In the genomic region with DNA sequence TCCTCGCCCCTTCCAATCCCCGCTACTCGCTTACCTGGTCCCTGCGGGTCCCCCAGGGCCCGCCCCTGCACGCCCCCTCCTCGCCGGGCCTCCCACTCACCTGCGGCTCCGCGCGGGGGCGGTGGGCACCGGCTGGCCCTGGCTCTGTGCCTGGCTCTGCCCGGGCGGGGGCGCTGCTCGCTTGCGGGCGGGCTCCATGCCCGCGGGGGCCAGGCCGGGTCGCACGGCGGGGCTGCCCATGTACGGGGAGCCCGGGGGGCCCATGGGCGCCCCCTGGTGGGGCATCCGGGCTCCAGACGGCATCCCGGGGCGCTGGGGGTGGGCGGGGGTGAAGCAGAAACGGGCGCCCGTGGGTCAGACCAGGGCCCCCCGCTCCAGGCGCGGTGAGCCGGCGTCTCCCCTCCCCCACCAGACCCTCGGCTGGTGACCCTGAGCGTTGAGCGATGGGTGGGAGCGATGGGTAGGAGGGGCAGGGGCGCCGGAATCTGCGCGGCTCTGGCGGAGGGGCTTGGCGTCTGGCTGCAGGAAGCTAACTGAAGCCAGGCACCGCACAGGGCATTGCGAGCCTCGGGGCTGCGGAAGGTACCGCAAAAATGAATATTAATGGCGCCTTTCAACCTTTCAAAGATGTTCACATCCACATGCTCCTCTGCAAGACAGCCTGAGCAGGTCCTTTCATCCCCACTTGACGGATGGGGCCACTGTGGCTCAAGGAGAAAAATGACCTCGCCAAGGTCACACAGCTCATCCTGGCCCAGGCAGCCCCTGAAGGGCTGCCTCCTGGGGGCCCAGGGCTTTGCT, we compare ENCODE assay signal across 8 cellular contexts. TPM values are rescaled to one million over a fixed set of nuclear protein-coding genes. Genes with fewer than 3 reads are reported as not detected.
A peak's percentile ranks its signal among the peaks of the same experiment; 100 is the strongest.
DNase-seq lines count a peak whose midpoint lies in the region; ATAC-seq and TF ChIP-seq lines count a peak whose summit lies in the region.

No MANE protein-coding gene starts in this region.

- intact Hi-C loops in ovary (cut with DNase I), result loop anchor here in 3 of 4 donors (2.0 to 5.0 kb wide), 2 partner anchors 57 kb away; no protein-coding TSS in a partner anchor

- H3K27me3 Mint-ChIP-seq in activated T-cell treated with anti-CD3 and anti-CD28 coated beads, Interleukin-2, amount 50 U/mL, for 4 hours (ENCODE audit: low read depth), result peaks cover 34% of the 10 kb centered on the region

- H3K36me3 ChIP-seq in ovary, result no peaks in the 10 kb centered on the region

- TF ChIP-seq CTCF in NB4 (IDR thresholded peaks at IDR 0.05; ENCODE audit: low read depth, low read length) (peak; percentile 47), fibroblast of mammary gland (conservative IDR thresholded peaks at IDR 0.05; ENCODE audit: control insufficient read depth, insufficient read depth, low read depth, low read length) (no peak), ovary (IDR thresholded peaks at IDR 0.05) (peak; percentile 34 to 60 (median 48))

- peaks cover 23% of the 10 kb centered on the region for H3K4me1 ChIP-seq in ovary (ENCODE audit: insufficient read depth)

- no peak for TF ChIP-seq POLR2A in NB4 (IDR thresholded peaks at IDR 0.05; ENCODE audit: extremely low read depth, insufficient read length)
- no peak for TF ChIP-seq POLR2A in ovary (IDR thresholded peaks at IDR 0.05)

- H3K4me3 ChIP-seq in NB4 (ENCODE audit: low read depth, low read length) (no peak overlapping the region), fibroblast of mammary gland (ENCODE audit: control insufficient read depth, low read depth, low read length) (peak overlapping the region; percentile 7), ovary (peak overlapping the region; percentile 34)

- TF ChIP-seq EP300 in ovary (IDR thresholded peaks at IDR 0.05), result no peak

- H3K9me3 Mint-ChIP-seq in activated T-cell treated with anti-CD3 and anti-CD28 coated beads, Interleukin-2, amount 50 U/mL, for 4 hours, result no peaks in the 10 kb centered on the region

- H3K4me1 Mint-ChIP-seq in activated T-cell treated with anti-CD3 and anti-CD28 coated beads, Interleukin-2, amount 50 U/mL, for 4 hours (ENCODE audit: low read depth), result peaks cover 33% of the 10 kb centered on the region

- peak overlapping the region; percentile 55 for H3K4me3 Mint-ChIP-seq in activated T-cell treated with anti-CD3 and anti-CD28 coated beads, Interleukin-2, amount 50 U/mL, for 4 hours

- H3K9me3 ChIP-seq in ovary, result no peaks in the 10 kb centered on the region

- peak overlapping the region; percentile 29 to 40 for H3K27ac ChIP-seq in ovary

- no peaks in the 10 kb centered on the region for H3K36me3 Mint-ChIP-seq in activated T-cell treated with anti-CD3 and anti-CD28 coated beads, Interleukin-2, amount 50 U/mL, for 4 hours (ENCODE audit: insufficient read depth)

- ATAC-seq in activated T-cell treated with anti-CD3 and anti-CD28 coated beads, Interleukin-2, amount 50 U/mL, for 4 hours, result peak; percentile 63 to 69

- DNase-seq in NCI-H1694 treated with DMSO at 0.1 percent for 48 hours (lab: John Stamatoyannopoulos, UW) (peak; percentile 57), NCI-H1694 (lab: John Stamatoyannopoulos, UW) (no peak), NB4 (ENCODE audit: low read depth) (peak; percentile 79), fibroblast of mammary gland (ENCODE audit: low read depth) (no peak), ovary (peak; percentile 59 to 80 (median 75)), Ammon's horn (ENCODE audit: low spot score) (no peak), KG1 (lab: John Stamatoyannopoulos, UW) (no peak)
- DNase-seq in activated T-cell treated with anti-CD3 and anti-CD28 coated beads, Interleukin-2, amount 50 U/mL, for 4 hours, result peak; percentile 59

- no peaks in the 10 kb centered on the region for H3K27me3 ChIP-seq in ovary

- 3 to 7% (median 6%) methylated on average over 36 to 60 of the region's 60 CpGs for WGBS in ovary, 3 donors

RNA-seq across cellular contexts. Expression of a gene that starts 2.9 kb away (rescaled TPM):
- total RNA-seq in activated T-cell treated with anti-CD3 and anti-CD28 coated beads, Interleukin-2, amount 50 U/mL, for 4 hours, result 1 to 10 TPM; 1.7 to 2.5 (median 2.0) TPM
- 100 to 1,000 TPM in 4 of 7 donors, 10 to 100 TPM in 3; 30.2 to 203 (median 101) TPM for total RNA-seq in ovary
- 10 to 100 TPM; 43.5 to 56.1 TPM for polyA plus RNA-seq in ovary

RNA-seq across cellular contexts. Expression of a gene that starts 13.3 kb away (rescaled TPM):
- total RNA-seq in activated T-cell treated with anti-CD3 and anti-CD28 coated beads, Interleukin-2, amount 50 U/mL, for 4 hours, result 10 to 100 TPM; 51.6 to 66.3 (median 51.8) TPM
- total RNA-seq in ovary, result 10 to 100 TPM; 19.3 to 36.2 (median 28.5) TPM
- 10 to 100 TPM in 1 of 2 donors, 1 to 10 TPM in 1; 8.4 to 18.8 TPM for polyA plus RNA-seq in ovary

RNA-seq across cellular contexts. Expression of a gene that starts 18.6 kb away (rescaled TPM):
- 100 to 1,000 TPM; 144 to 151 (median 146) TPM for total RNA-seq in activated T-cell treated with anti-CD3 and anti-CD28 coated beads, Interleukin-2, amount 50 U/mL, for 4 hours
- total RNA-seq in ovary, result 10 to 100 TPM; 20.5 to 40.3 (median 31.0) TPM
- polyA plus RNA-seq in ovary, result 10 to 100 TPM; 13.6 to 19.9 TPM

RNA-seq across cellular contexts. Expression of a gene that starts 35.3 kb away (rescaled TPM):
- total RNA-seq in activated T-cell treated with anti-CD3 and anti-CD28 coated beads, Interleukin-2, amount 50 U/mL, for 4 hours, result not detected
- 1 to 10 TPM in 3 of 7 donors, not detected in 4; 1.0 to 1.3 (median 1.1) TPM for total RNA-seq in ovary
- under 1 TPM in 1 of 2 donors, not detected in 1; 0.36 TPM for polyA plus RNA-seq in ovary

RNA-seq across cellular contexts. Expression of a gene that starts 58.5 kb away (rescaled TPM):
- total RNA-seq in activated T-cell treated with anti-CD3 and anti-CD28 coated beads, Interleukin-2, amount 50 U/mL, for 4 hours, result not detected
- not detected for total RNA-seq in ovary
- polyA plus RNA-seq in ovary, result not detected

Comparison
In these comparisons a context has a peak if more than half of its experiments do, and no peak if none do; other contexts are left out.
1. DNase-seq: peak in NCI-H1694 treated with DMSO at 0.1 percent for 48 hours (single experiment), NB4 (single experiment), activated T-cell treated with anti-CD3 and anti-CD28 coated beads, Interleukin-2, amount 50 U/mL, for 4 hours (single experiment) and ovary (5 of 5); none in NCI-H1694 (single experiment), fibroblast of mammary gland (single experiment), Ammon's horn (single experiment) and KG1 (single experiment).
2. RNA of a gene that starts 2.9 kb away (total RNA-seq): 30.2 to 203 TPM in ovary; 1.7 to 2.5 TPM in activated T-cell treated with anti-CD3 and anti-CD28 coated beads, Interleukin-2, amount 50 U/mL, for 4 hours; every median in the first group is over 4 times any median in the second.